In the genomic region with DNA sequence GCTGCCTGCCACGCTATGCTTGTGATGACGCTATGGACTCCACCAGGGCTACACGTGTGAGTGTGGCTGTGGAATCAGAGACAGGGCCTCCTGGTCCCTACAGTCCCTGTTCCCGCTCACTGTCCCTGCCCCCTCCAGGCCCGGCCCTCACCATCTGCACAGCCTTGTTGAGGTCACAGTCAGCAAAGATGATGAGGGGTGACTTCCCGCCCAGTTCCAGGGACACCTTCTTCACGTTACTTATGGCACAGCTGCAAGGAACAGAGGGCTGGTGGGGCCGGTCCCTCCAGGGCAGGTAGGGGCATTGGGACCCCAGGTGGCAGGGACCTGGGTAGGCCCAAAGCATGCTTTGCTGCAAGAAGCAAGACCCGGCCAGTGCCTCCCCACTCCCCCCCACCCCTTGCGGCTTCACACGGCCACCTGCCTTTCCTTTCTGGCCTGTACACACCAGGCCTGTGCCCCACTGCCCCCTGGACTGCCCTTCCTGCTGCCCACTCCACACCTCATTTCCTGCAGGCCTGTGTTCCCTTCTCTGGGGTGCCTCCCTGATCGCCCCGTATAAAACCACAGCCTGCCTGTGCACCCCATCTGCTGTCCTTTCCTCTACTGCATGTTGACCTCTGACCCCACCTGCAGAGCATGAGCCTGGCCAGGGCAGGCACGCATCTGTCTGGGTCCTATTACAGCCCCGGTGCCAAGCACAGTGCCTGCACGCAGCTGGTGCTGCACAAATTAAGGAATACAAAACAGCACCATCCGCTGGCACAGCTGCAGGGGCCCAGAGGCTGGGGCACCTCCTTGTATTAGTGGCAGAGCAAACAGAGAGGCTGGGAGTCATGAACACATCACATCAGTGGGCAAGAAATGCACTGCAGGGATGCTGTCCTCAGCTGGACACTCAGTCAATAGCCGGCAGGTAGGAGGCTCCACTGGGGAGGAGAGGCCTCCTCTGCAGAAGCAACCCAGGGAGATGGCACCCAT, we compare ENCODE assay signal across 1 cellular context.
TF ChIP-seq lines count a peak whose summit lies in the region.

No MANE protein-coding gene starts in this region.

TF ChIP-seq in HepG2, 621 proteins besides CTCF, POLR2A, EP300 and RAD21:
- TF ChIP-seq NKX3-1 (CRISPR knock-in tag; IDR thresholded peaks at IDR 0.05), result no peak
- TF ChIP-seq NPAS2 (CRISPR knock-in tag; IDR thresholded peaks at IDR 0.05; ENCODE audit: borderline replicate concordance), result no peak
- no peak for TF ChIP-seq SMARCE1 (IDR thresholded peaks at IDR 0.05; ENCODE audit: borderline replicate concordance)
- no peak for TF ChIP-seq MAFG (CRISPR knock-in tag; IDR thresholded peaks at IDR 0.05)
- TF ChIP-seq ZNF629 (CRISPR knock-in tag; conservative IDR thresholded peaks at IDR 0.05), result no peak
- no peak for TF ChIP-seq ATM (IDR thresholded peaks at IDR 0.05; ENCODE audit: borderline replicate concordance)
- no peak for TF ChIP-seq NR3C1 (CRISPR knock-in tag; IDR thresholded peaks at IDR 0.05)
- no peak for TF ChIP-seq SNAI1 (CRISPR knock-in tag; IDR thresholded peaks at IDR 0.05; ENCODE audit: borderline replicate concordance)
- no peak for TF ChIP-seq AGO1 (IDR thresholded peaks at IDR 0.05; ENCODE audit: low read depth, low read length, poor library complexity, severe bottlenecking)
- TF ChIP-seq, protein P1, sequence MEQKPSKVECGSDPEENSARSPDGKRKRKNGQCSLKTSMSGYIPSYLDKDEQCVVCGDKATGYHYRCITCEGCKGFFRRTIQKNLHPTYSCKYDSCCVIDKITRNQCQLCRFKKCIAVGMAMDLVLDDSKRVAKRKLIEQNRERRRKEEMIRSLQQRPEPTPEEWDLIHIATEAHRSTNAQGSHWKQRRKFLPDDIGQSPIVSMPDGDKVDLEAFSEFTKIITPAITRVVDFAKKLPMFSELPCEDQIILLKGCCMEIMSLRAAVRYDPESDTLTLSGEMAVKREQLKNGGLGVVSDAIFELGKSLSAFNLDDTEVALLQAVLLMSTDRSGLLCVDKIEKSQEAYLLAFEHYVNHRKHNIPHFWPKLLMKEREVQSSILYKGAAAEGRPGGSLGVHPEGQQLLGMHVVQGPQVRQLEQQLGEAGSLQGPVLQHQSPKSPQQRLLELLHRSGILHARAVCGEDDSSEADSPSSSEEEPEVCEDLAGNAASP (CRISPR knock-in tag; IDR thresholded peaks at IDR 0.05; ENCODE audit: borderline replicate concordance), result no peak
- no peak for TF ChIP-seq MIER3 (CRISPR knock-in tag; IDR thresholded peaks at IDR 0.05; ENCODE audit: borderline replicate concordance)
- no peak for TF ChIP-seq CENPX (CRISPR knock-in tag; IDR thresholded peaks at IDR 0.05)
- TF ChIP-seq ARID2 (CRISPR knock-in tag; IDR thresholded peaks at IDR 0.05; ENCODE audit: borderline replicate concordance), result no peak
- no peak for TF ChIP-seq ZNF263 (CRISPR knock-in tag; IDR thresholded peaks at IDR 0.05)
- no peak for TF ChIP-seq ZNF30 (CRISPR knock-in tag; IDR thresholded peaks at IDR 0.05)
- TF ChIP-seq, protein P2, sequence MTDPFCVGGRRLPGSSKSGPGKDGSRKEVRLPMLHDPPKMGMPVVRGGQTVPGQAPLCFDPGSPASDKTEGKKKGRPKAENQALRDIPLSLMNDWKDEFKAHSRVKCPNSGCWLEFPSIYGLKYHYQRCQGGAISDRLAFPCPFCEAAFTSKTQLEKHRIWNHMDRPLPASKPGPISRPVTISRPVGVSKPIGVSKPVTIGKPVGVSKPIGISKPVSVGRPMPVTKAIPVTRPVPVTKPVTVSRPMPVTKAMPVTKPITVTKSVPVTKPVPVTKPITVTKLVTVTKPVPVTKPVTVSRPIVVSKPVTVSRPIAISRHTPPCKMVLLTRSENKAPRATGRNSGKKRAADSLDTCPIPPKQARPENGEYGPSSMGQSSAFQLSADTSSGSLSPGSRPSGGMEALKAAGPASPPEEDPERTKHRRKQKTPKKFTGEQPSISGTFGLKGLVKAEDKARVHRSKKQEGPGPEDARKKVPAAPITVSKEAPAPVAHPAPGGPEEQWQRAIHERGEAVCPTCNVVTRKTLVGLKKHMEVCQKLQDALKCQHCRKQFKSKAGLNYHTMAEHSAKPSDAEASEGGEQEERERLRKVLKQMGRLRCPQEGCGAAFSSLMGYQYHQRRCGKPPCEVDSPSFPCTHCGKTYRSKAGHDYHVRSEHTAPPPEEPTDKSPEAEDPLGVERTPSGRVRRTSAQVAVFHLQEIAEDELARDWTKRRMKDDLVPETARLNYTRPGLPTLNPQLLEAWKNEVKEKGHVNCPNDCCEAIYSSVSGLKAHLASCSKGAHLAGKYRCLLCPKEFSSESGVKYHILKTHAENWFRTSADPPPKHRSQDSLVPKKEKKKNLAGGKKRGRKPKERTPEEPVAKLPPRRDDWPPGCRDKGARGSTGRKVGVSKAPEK (CRISPR knock-in tag; IDR thresholded peaks at IDR 0.05; ENCODE audit: borderline replicate concordance), result no peak
- no peak for TF ChIP-seq ZSCAN20 (CRISPR knock-in tag; IDR thresholded peaks at IDR 0.05; ENCODE audit: borderline replicate concordance)
- no peak for TF ChIP-seq NBN (conservative IDR thresholded peaks at IDR 0.05)
- TF ChIP-seq RARG (CRISPR knock-in tag; IDR thresholded peaks at IDR 0.05; ENCODE audit: low read depth), result no peak
- TF ChIP-seq ZNF101 (CRISPR knock-in tag; IDR thresholded peaks at IDR 0.05; ENCODE audit: borderline replicate concordance, low read depth), result no peak
